ENCODE assay signal across 10 cellular contexts in genomic region chr4:11469900-11470708, GRCh38. TPM values are rescaled to one million over a fixed set of nuclear protein-coding genes. Genes with fewer than 3 reads are reported as not detected.
DNase-seq lines count a peak whose midpoint lies in the region; ATAC-seq, FAIRE-seq and TF ChIP-seq lines count a peak whose summit lies in the region.
"Had no signal": no experiment of that assay in that cellular context is flagged by ENCODE, and none has a peak within 500 bp of the region (broad histone marks: within the 10 kb centered on the region; RNA-seq: fewer than 3 reads in every experiment).

No MANE protein-coding gene starts in this region.

- H3K27me3 ChIP-seq in H1 (replicated peaks in 1 of 4; ENCODE audit: control insufficient read depth in 3 of 4, extremely low read depth in 1 of 4, insufficient read depth in 3 of 4, low read length in 3 of 4): no peaks in the 10 kb centered on the region

- TF ChIP-seq POLR2A in H1 (IDR thresholded peaks at IDR 0.05; ENCODE audit: control extremely low read depth in 1 of 2, low read depth in 2 of 2, low read length in 2 of 2): no peak

- no peak for TF ChIP-seq CTCF in GM20000 (IDR thresholded peaks at IDR 0.05; ENCODE audit: extremely low read depth, missing control alignments)
- TF ChIP-seq CTCF in H1 (IDR thresholded peaks at IDR 0.05; ENCODE audit: control extremely low read depth in 1 of 3, insufficient read depth in 1 of 3, low read depth in 1 of 3, low read length in 3 of 3): no peak

- ATAC-seq in GM18499 (IDR thresholded peaks at IDR 0.05; ENCODE audit: insufficient read depth, unreplicated experiment): peak; percentile 59
- ATAC-seq in HG03139 (IDR thresholded peaks at IDR 0.05; ENCODE audit: unreplicated experiment): peak; percentile 55
- ATAC-seq: mucosa of descending colon had no signal

- H3K79me1 ChIP-seq in H1 (ENCODE audit: low read depth, low read length): no peaks in the 10 kb centered on the region

- CTCF ChIA-PET in H1 (lab: Charles Lee; ENCODE audit: partially characterized antibody): interaction anchor here (0.5 to 1.5 kb wide), 2 partner anchors 17 to 1310 kb away, joined by 4 read pairs; no protein-coding TSS in a partner anchor

- H3K56ac ChIP-seq in H1 (replicated peaks; ENCODE audit: insufficient read length, low read depth, low read length): no peak overlapping the region

- H3K4me1 ChIP-seq in H1 (replicated peaks in 1 of 4; ENCODE audit: control insufficient read depth in 3 of 4, insufficient read depth in 4 of 4, low read length in 3 of 4): peaks cover 0 to 5% (median 2%) of the 10 kb centered on the region in 4 experiments; a peak in 4 of 7 replicates

- H2AFZ ChIP-seq in H1 (ENCODE audit: low read length): peak overlapping the region; percentile 15; the same call in 1 of the 2 replicates

- no peaks in the 10 kb centered on the region for H3K36me3 ChIP-seq in H1 (ENCODE audit: control insufficient read depth in 2 of 4, insufficient read depth in 4 of 4, low read length in 3 of 4)

- H3K79me2 ChIP-seq in H1 (ENCODE audit: control insufficient read depth in 1 of 2, insufficient read depth in 2 of 2, low read length in 2 of 2): no peaks in the 10 kb centered on the region

- no peak overlapping the region for H4K8ac ChIP-seq in H1 (ENCODE audit: extremely low read depth, insufficient read depth, low read length)

- no peak overlapping the region for H3K4ac ChIP-seq in H1 (replicated peaks; ENCODE audit: insufficient read length, low read depth, low read length)

- no peak for TF ChIP-seq EP300 in H1 (IDR thresholded peaks at IDR 0.05; ENCODE audit: borderline replicate concordance in 1 of 2, low read depth in 2 of 2, low read length in 2 of 2)

- FAIRE-seq in H1 (lab: Jason Lieb, UNC) (no peak), HTR-8/SVneo (lab: Jason Lieb, UNC) (no peak)

- DNase-seq in GM20000 (ENCODE audit: low spot score) (peak; percentile 21), H1 (ENCODE audit: low read depth in 1 of 2, low spot score in 2 of 2) (no peak), OCI-M1 (lab: John Stamatoyannopoulos, UW) (no peak), COR-L47 (lab: John Stamatoyannopoulos, UW) (no peak), NCI-H748 (lab: John Stamatoyannopoulos, UW; ENCODE audit: unreplicated experiment) (no peak), HTR-8/SVneo (ENCODE audit: insufficient read length, low spot score) (no peak)
- DNase-seq: mucosa of descending colon, MV-4-11 had no signal

- no peak overlapping the region for H4K91ac ChIP-seq in H1 (replicated peaks; ENCODE audit: insufficient read length, low read length)

- WGBS in H1 (ENCODE audit: extremely low coverage in 1 of 2, insufficient coverage in 1 of 2, insufficient read length in 1 of 2, insufficient replicate concordance in 2 of 2, low coverage in 1 of 2, low lambda C conversion rate in 2 of 2, missing lambda C conversion rate in 1 of 2), 2 experiments: 47% methylated on average over 6 of the region's 6 CpGs; no CpG with 5 or more reads in 1 of the 2 experiments

- no peaks in the 10 kb centered on the region for H3K9me3 ChIP-seq in H1 (ENCODE audit: insufficient read depth in 2 of 2, low read depth in 1 of 2, low read length in 1 of 2)
- H3K9me3 ChIP-seq: mucosa of descending colon had no signal

- no peak overlapping the region for H4K5ac ChIP-seq in H1 (ENCODE audit: insufficient read length, low read depth, low read length)

- H2AK5ac ChIP-seq in H1 (ENCODE audit: low read depth, low read length): no peak overlapping the region

- TF ChIP-seq RAD21 in H1 (IDR thresholded peaks at IDR 0.05 in 1 of 2, conservative IDR thresholded peaks at IDR 0.05 in 1 of 2; ENCODE audit: low read depth in 2 of 2, low read length in 2 of 2): 0 out of 4 replicates have a peak, but pooled peaks of 1 of the 2 experiments have one; percentile 3

- no peak overlapping the region for H3K9ac ChIP-seq in H1 (replicated peaks in 1 of 4; ENCODE audit: extremely low read depth in 1 of 4, low read depth in 3 of 4, low read length in 3 of 4)

- no peaks in the 10 kb centered on the region for H3K23me2 ChIP-seq in H1 (ENCODE audit: low read depth, low read length)

- H3K27ac ChIP-seq in H1 (ENCODE audit: low read depth, low read length): no peak overlapping the region

- peak overlapping the region; percentile 3 to 34; a peak in 1 of 4 replicates for H3K4me2 ChIP-seq in H1 (ENCODE audit: insufficient read depth in 1 of 2, low read depth in 2 of 2, low read length in 2 of 2)

- H2BK5ac ChIP-seq in H1 (ENCODE audit: low read depth, low read length): no peak overlapping the region

- no peak overlapping the region for H2BK15ac ChIP-seq in H1 (ENCODE audit: low read length)

- H2BK120ac ChIP-seq in H1 (replicated peaks; ENCODE audit: low read depth, low read length): no peak overlapping the region

- H2BK20ac ChIP-seq in H1 (ENCODE audit: low read length): no peak overlapping the region

- H3K4me3 ChIP-seq in H1 (ENCODE audit: extremely low read depth in 1 of 4, insufficient read depth in 2 of 4, low read depth in 3 of 4, low read length in 4 of 4): no peak overlapping the region
- H3K4me3 ChIP-seq: mucosa of descending colon had no signal

- no peak overlapping the region for H3K14ac ChIP-seq in H1 (ENCODE audit: insufficient read length)

- H3K18ac ChIP-seq in H1 (ENCODE audit: extremely low read depth, low read length): no peak overlapping the region

- H2BK12ac ChIP-seq in H1 (ENCODE audit: low read depth, low read length): no peak overlapping the region

- H4K20me1 ChIP-seq in H1 (replicated peaks in 1 of 2; ENCODE audit: control insufficient read depth in 1 of 2, insufficient read depth in 2 of 2, low read length in 2 of 2): no peaks in the 10 kb centered on the region

- no peak overlapping the region for H3K23ac ChIP-seq in H1 (ENCODE audit: insufficient read length)

- POLR2A ChIA-PET in H1 (lab: Charles Lee; ENCODE audit: partially characterized antibody): no interaction called here

TF ChIP-seq in H1, 55 proteins besides CTCF, POLR2A, EP300 and RAD21 (continues in another document):
- TF ChIP-seq POU5F1 (IDR thresholded peaks at IDR 0.05; ENCODE audit: low read depth, low read length) (no peak), RNF2 (IDR thresholded peaks at IDR 0.05; ENCODE audit: borderline replicate concordance, low read depth, low read length, missing control alignments, poor library complexity, severe bottlenecking) (no peak), TBP (IDR thresholded peaks at IDR 0.05; ENCODE audit: low read depth, low read length) (no peak), GTF2F1 (IDR thresholded peaks at IDR 0.05; ENCODE audit: borderline replicate concordance, low read depth, low read length) (no peak), EZH2 (IDR thresholded peaks at IDR 0.05; ENCODE audit: low read depth, low read length, severe bottlenecking) (no peak), CBX8 (IDR thresholded peaks at IDR 0.05; ENCODE audit: borderline replicate concordance, low read depth, low read length) (no peak)

RNA-seq across cellular contexts. Expression of gene HS3ST1, which starts 41.4 kb away (rescaled TPM):
- total RNA-seq in H1 (2021; fragmentation: NEBNext Ultra II Directional; extraction: Animal tissue kit (Norgen Biotek cat#: 25700)): 1.5 and 1.7 TPM in 2 replicates
- 0.50 and 1.0 TPM in 2 replicates for polyA plus RNA-seq in H1 (2011; rRNA removed)
- polyA plus RNA-seq in H1 (2011; cell fraction: cytosol; rRNA removed): 0.56 TPM
- polyA plus RNA-seq in H1 (2011; cell fraction: nucleus; rRNA removed): 0.68 TPM
- polyA plus RNA-seq in H1 (2012, experiment 1 of 2): 0.25 to 0.82 TPM (median 0.52 TPM) in 4 replicates
- polyA plus RNA-seq in H1 (2012, experiment 2 of 2): 0.34 TPM
- polyA plus RNA-seq in H1 (2013, experiment 1 of 2): 0.71 TPM
- polyA plus RNA-seq in H1 (2013, experiment 2 of 2): 0.59 TPM
- polyA minus RNA-seq in H1 (2011; rRNA and poly(A)+ RNA removed): 0.34 and 0.57 TPM in 2 replicates
- 2.7 TPM for polyA minus RNA-seq in H1 (2011; cell fraction: cytosol; rRNA and poly(A)+ RNA removed)
- polyA minus RNA-seq in H1 (2011; cell fraction: nucleus; rRNA and poly(A)+ RNA removed): 0.50 TPM
